ENCODE assay signal across 8 cellular contexts in the genomic region with DNA sequence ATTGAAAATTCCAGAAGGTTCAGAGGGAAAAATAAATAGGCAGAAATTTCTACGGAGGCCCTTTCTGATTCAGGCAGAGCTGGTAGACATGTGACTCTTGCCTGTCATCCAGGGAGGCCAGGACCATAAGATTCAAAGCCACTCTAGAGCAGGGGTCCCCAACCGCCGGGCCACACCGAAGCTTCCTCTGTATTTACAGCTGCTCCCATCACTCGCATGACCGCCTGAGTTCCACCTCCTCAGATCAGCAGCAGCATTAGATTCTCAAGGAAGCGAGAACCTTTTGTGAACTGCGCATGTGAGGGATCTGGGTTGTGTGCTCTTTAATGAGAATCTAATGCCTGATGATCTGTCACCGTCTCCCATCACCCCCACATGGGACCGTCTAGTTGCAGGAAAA.
"Had no signal": no experiment of that assay in that cellular context is flagged by ENCODE, and none has a peak within 500 bp of the region (broad histone marks: within the 10 kb centered on the region; RNA-seq: fewer than 3 reads in every experiment).

No MANE protein-coding gene starts in this region.

- H3K4me3 Mint-ChIP-seq: HFFc6 had no signal

- H3K4me3 ChIP-seq: GM23248, HAP-1, K562 had no signal

- H3K9me3 Mint-ChIP-seq: HFFc6 had no signal

- ATAC-seq: HCT116, K562 had no signal

- H3K27ac ChIP-seq: GM23248 had no signal

- H3K27ac Mint-ChIP-seq: HFFc6 had no signal

- H3K36me3 ChIP-seq: HAP-1 had no signal

- H3K9me3 ChIP-seq: HAP-1 had no signal

- DNase-seq: GM23248, GOT3, H7, HFFc6, IMR-90 had no signal
